In genomic region chr4:139872274-139872673, GRCh38 we compare ENCODE assay signal across 9 cellular contexts.
DNase-seq lines count a peak whose midpoint lies in the region; ATAC-seq, FAIRE-seq and TF ChIP-seq lines count a peak whose summit lies in the region.
"Had no signal": no experiment of that assay in that cellular context is flagged by ENCODE, and none has a peak within 500 bp of the region (broad histone marks: within the 10 kb centered on the region; RNA-seq: fewer than 3 reads in every experiment).

No MANE protein-coding gene starts in this region.

- TF ChIP-seq CTCF in AG09319 (IDR thresholded peaks at IDR 0.05; ENCODE audit: low read depth, low read length), result no peak
- no peak for TF ChIP-seq CTCF in right lobe of liver (IDR thresholded peaks at IDR 0.05)

- H3K4me1 ChIP-seq in adipocyte (ENCODE audit: control insufficient read depth, insufficient read depth, low read length), result peaks cover 8% of the 10 kb centered on the region
- no peaks in the 10 kb centered on the region for H3K4me1 ChIP-seq in right lobe of liver

- intact Hi-C loops in right lobe of liver (cut with DNase I), result no loop called here

- H3K4me3 ChIP-seq in adipocyte (ENCODE audit: low read length) (no peak overlapping the region), right lobe of liver (no peak overlapping the region)

- no peak for TF ChIP-seq POLR2A in right lobe of liver (IDR thresholded peaks at IDR 0.05)
- no peak for TF ChIP-seq POLR2A in GM12892 (IDR thresholded peaks at IDR 0.05; ENCODE audit: low read depth, low read length)

- no peak overlapping the region for H3K27ac ChIP-seq in right lobe of liver

- peak; percentile 46 to 93 (median 54) for ATAC-seq in right lobe of liver

- FAIRE-seq in GM12892 (lab: Jason Lieb, UNC), result no peak
- FAIRE-seq: H1 had no signal

- H3K36me3 ChIP-seq in adipocyte (ENCODE audit: control insufficient read depth, insufficient read depth, low read length, severe bottlenecking) (no peaks in the 10 kb centered on the region), right lobe of liver (no peaks in the 10 kb centered on the region)

- no peaks in the 10 kb centered on the region for H3K27me3 ChIP-seq in adipocyte (replicated peaks; ENCODE audit: control insufficient read depth, insufficient read depth, low read length)
- no peaks in the 10 kb centered on the region for H3K27me3 ChIP-seq in right lobe of liver

- WGBS in right lobe of liver (ENCODE audit: insufficient coverage, low coverage, low lambda C conversion rate, missing lambda C conversion rate), result 59% methylated on average over 2 of the region's 2 CpGs

- DNase-seq in AG09319 (ENCODE audit: extremely low read depth, low read depth) (peak; percentile 60), KG1 (lab: John Stamatoyannopoulos, UW) (peak; percentile 25), adipocyte (ENCODE audit: low read depth) (peak; percentile 81), right lobe of liver (no peak), NCI-H1105 (lab: John Stamatoyannopoulos, UW) (no peak), hypothalamus (lab: John Stamatoyannopoulos, UW) (no peak), GM12892 (ENCODE audit: insufficient read length) (no peak), retina (no peak)

- H3K9me3 ChIP-seq in adipocyte (ENCODE audit: control insufficient read depth, low read length) (no peaks in the 10 kb centered on the region), right lobe of liver (no peaks in the 10 kb centered on the region)

- H3K9ac ChIP-seq in adipocyte (ENCODE audit: low read length), result no peak overlapping the region

Comparison
In these comparisons a context has a peak if more than half of its experiments do, and no peak if none do; other contexts are left out.
1. DNase-seq: peak in AG09319 (single experiment), KG1 (single experiment) and adipocyte (single experiment); none in right lobe of liver (0 of 3), NCI-H1105 (single experiment), hypothalamus (0 of 51), GM12892 (single experiment) and retina (single experiment).